Comparison of ENCODE assay signal across 20 cellular contexts in the genomic region with DNA sequence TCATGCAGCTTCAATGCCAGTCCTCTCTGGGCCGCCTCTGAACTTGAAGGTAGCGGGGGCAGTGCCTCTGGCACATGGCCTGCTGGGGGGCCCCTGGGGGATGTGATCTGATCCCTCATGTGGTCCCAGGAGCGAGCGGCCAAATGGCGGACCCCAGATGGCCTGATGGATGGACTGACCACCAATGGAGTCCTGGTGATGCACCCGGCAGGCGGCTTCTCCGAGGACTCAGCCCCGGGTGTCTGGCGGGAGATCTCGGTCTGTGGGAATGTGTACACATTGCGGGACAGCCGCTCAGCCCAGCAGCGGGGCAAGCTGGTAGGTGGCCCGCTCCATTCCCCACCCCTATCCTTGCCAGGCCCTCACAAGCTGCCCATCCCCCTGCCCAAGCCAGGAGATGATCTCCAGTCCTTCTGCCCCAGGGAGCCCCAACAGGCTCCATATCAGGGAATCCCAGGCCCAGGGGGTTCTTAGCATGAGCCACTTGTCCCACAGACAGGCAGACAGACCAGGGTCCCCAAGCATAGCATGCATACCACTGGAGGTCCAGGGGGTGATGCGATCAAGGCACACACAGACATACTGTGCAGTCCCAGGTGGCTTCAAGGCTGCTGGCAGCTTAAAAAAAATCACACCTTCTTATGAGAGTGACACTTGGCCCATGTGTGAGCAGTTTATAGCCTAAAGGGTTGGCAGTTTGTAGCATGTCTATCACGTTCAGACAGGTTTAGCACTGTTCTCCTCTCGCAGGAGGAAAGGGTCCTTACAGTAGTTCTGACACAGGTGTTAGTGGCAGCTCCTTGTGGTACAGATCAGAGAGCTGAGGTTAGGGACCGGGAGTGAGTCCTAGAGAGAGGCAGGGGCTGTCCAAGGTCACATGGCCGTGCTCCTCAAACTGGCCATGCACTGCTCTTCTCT. TPM values are rescaled to one million over a fixed set of nuclear protein-coding genes. Genes with fewer than 3 reads are reported as not detected.
DNase-seq lines count a peak whose midpoint lies in the region; ATAC-seq, FAIRE-seq and TF ChIP-seq lines count a peak whose summit lies in the region.
"Had no signal": no experiment of that assay in that cellular context is flagged by ENCODE, and none has a peak within 500 bp of the region (broad histone marks: within the 10 kb centered on the region; RNA-seq: fewer than 3 reads in every experiment).

No MANE protein-coding gene starts in this region.

- H3K9me3 Mint-ChIP-seq in nephron progenitor cell = no peaks in the 10 kb centered on the region
- H3K9me3 Mint-ChIP-seq: CD8-positive, alpha-beta T cell; HFFc6 had no signal

- no peak for TF ChIP-seq CTCF in GM12878 (IDR thresholded peaks at IDR 0.05 in 2 of 3, conservative IDR thresholded peaks at IDR 0.05 in 1 of 3; ENCODE audit: control insufficient read depth in 2 of 3, extremely low read depth in 1 of 3, insufficient read depth in 1 of 3, low read depth in 3 of 3, low read length in 3 of 3)
- no peak for TF ChIP-seq CTCF in nephron progenitor cell (IDR thresholded peaks at IDR 0.05)
- no peak for TF ChIP-seq CTCF in hepatocyte (IDR thresholded peaks at IDR 0.05; ENCODE audit: poor library complexity)

- H3K4me3 ChIP-seq in GM12878 (no peak overlapping the region), hepatocyte (no peak overlapping the region)
- H3K4me3 ChIP-seq: A549, GM23248, HAP-1 had no signal

- SMC1A ChIA-PET in GM12878 (lab: Charles Lee; ENCODE audit: uncharacterized antibody, unreplicated experiment) = interaction anchor here (0.9 kb wide), 1 partner anchor 35 kb away, joined by 3 read pairs; a partner anchor contains a TSS

- H2AFZ ChIP-seq in GM12878 (ENCODE audit: control insufficient read depth, low read depth, low read length) = no peak overlapping the region
- H2AFZ ChIP-seq in hepatocyte = no peak overlapping the region
- H2AFZ ChIP-seq: GM23248 had no signal

- H3K36me3 ChIP-seq in GM12878 (ENCODE audit: control insufficient read depth in 2 of 2, insufficient read depth in 2 of 2, low read length in 1 of 2) (no peaks in the 10 kb centered on the region), hepatocyte (replicated peaks; ENCODE audit: insufficient read depth, low read depth) (no peaks in the 10 kb centered on the region)
- H3K36me3 ChIP-seq: BE2C had no signal

- in situ Hi-C loops in GM12878 (cut with MboI) = no loop called here

- RAD21 ChIA-PET in GM12878 (lab: Charles Lee; ENCODE audit: unreplicated experiment) = no interaction called here

- WGBS in GM12878 (ENCODE audit: insufficient coverage, insufficient replicate concordance, low lambda C conversion rate, missing lambda C conversion rate) = 86% methylated on average over 20 of the region's 20 CpGs
- 92% methylated on average over 19 of the region's 20 CpGs for WGBS in hepatocyte (ENCODE audit: low lambda C conversion rate, missing lambda C conversion rate)

- POLR2A ChIA-PET in GM12878 (lab: Charles Lee) = no interaction called here

- H3K36me3 Mint-ChIP-seq in nephron progenitor cell (ENCODE audit: low read depth) = peaks cover 10% of the 10 kb centered on the region

- H3K27ac ChIP-seq in GM12878 (ENCODE audit: control insufficient read depth, insufficient read depth) = no peak overlapping the region
- no peak overlapping the region for H3K27ac ChIP-seq in hepatocyte
- H3K27ac ChIP-seq: A549, C4-2B, GM23248 had no signal

- TF ChIP-seq EP300 in GM12878 (IDR thresholded peaks at IDR 0.05; ENCODE audit: borderline replicate concordance in 1 of 2, control insufficient read depth in 1 of 2, low read depth in 2 of 2, low read length in 2 of 2) = no peak

- no peaks in the 10 kb centered on the region for H3K79me2 ChIP-seq in GM12878 (ENCODE audit: control insufficient read depth, insufficient read depth, low read length)
- H3K79me2 ChIP-seq in hepatocyte = peaks cover 6% of the 10 kb centered on the region

- CTCF ChIA-PET in GM12878 (lab: Yijun Ruan, JAX) = no interaction called here

- TF ChIP-seq POLR2A in GM12878 (IDR thresholded peaks at IDR 0.05; ENCODE audit: low read depth, low read length) = no peak

- H3K4me1 Mint-ChIP-seq in nephron progenitor cell = peaks cover 46% of the 10 kb centered on the region

- H3K27me3 ChIP-seq in GM12878 (replicated peaks in 1 of 2; ENCODE audit: control insufficient read depth in 2 of 2, insufficient read depth in 2 of 2, low read length in 1 of 2) (no peaks in the 10 kb centered on the region), hepatocyte (no peaks in the 10 kb centered on the region)
- H3K27me3 ChIP-seq: BE2C had no signal

- H3K4me3 Mint-ChIP-seq in nephron progenitor cell = no peak overlapping the region
- H3K4me3 Mint-ChIP-seq: CD8-positive, alpha-beta T cell; HFFc6 had no signal

- peak; percentile 13 for FAIRE-seq in HTR-8/SVneo (lab: Jason Lieb, UNC)
- no peak for FAIRE-seq in GM12878 (lab: Jason Lieb, UNC)
- FAIRE-seq: A549, D721Med had no signal

- ATAC-seq in GM12878 (no peak), esophagus mucosa (peak; percentile 36), GM18511 (IDR thresholded peaks at IDR 0.05; ENCODE audit: unreplicated experiment) (no peak)
- ATAC-seq: A549; CD8-positive, alpha-beta T cell had no signal

- peaks cover 3% of the 10 kb centered on the region for H3K27me3 Mint-ChIP-seq in nephron progenitor cell (ENCODE audit: low read depth, poor library complexity)

- H4K20me1 ChIP-seq in GM12878 (ENCODE audit: control insufficient read depth, insufficient read depth) (no peaks in the 10 kb centered on the region), hepatocyte (ENCODE audit: insufficient read depth, poor library complexity, severe bottlenecking) (peaks cover 3% of the 10 kb centered on the region)

- no peaks in the 10 kb centered on the region for H3K9me3 ChIP-seq in GM12878 (replicated peaks; ENCODE audit: control insufficient read depth, insufficient read depth, low read length)
- H3K9me3 ChIP-seq in hepatocyte (ENCODE audit: low read depth) = no peaks in the 10 kb centered on the region
- H3K9me3 ChIP-seq: A549, BE2C, HAP-1 had no signal

- peak overlapping the region; percentile 59 for H3K27ac Mint-ChIP-seq in nephron progenitor cell
- H3K27ac Mint-ChIP-seq: CD8-positive, alpha-beta T cell; HFFc6 had no signal

- no peak overlapping the region for H3K4me2 ChIP-seq in GM12878 (ENCODE audit: control insufficient read depth, insufficient read depth)
- H3K4me2 ChIP-seq in hepatocyte = no peak overlapping the region
- H3K4me2 ChIP-seq: A549 had no signal

- no TSS peak for BruUV-seq in GM12878 (replicated peaks; lab: Mats Ljungman, UMichigan)

- no peak overlapping the region for H3K9ac ChIP-seq in GM12878 (ENCODE audit: control insufficient read depth, insufficient read depth, low read length)
- H3K9ac ChIP-seq: GM23248 had no signal

- no peaks in the 10 kb centered on the region for H3K4me1 ChIP-seq in GM12878 (ENCODE audit: control insufficient read depth, insufficient read depth, low read length)
- peaks cover 3% of the 10 kb centered on the region for H3K4me1 ChIP-seq in hepatocyte (ENCODE audit: insufficient read depth)
- H3K4me1 ChIP-seq: A549, BE2C had no signal

- no peaks in the 10 kb centered on the region for H3K9me2 ChIP-seq in hepatocyte (replicated peaks; ENCODE audit: insufficient read depth)

- no peak for TF ChIP-seq RAD21 in GM12878 (IDR thresholded peaks at IDR 0.05; ENCODE audit: insufficient read depth, low read depth, low read length)

- DNase-seq in HTR-8/SVneo (ENCODE audit: insufficient read length, low spot score) (no peak), GM12878 (ENCODE audit: low read depth, low spot score) (no peak), nephron progenitor cell (no peak), DMS79 (lab: John Stamatoyannopoulos, UW) (no peak), hepatocyte (ENCODE audit: low spot score) (no peak), NCI-H2171 treated with DMSO at 0.1 percent for 48 hours (lab: John Stamatoyannopoulos, UW) (no peak)
- DNase-seq: BE2C; CD8-positive, alpha-beta T cell; COR-L47; DMS153; DND-41; GDM1; GM23248; HFFc6 had no signal

- intact Hi-C loops in GM12878 (cut with micrococcal nuclease; ENCODE audit: unreplicated experiment) = no loop called here

RNA-seq across cellular contexts. Expression of a gene that starts 6.4 kb away (rescaled TPM):
- total RNA-seq in GM12878 (2013; cell fraction: nucleolus; rRNA removed) = 39.3 and 49.1 TPM in 2 replicates
- total RNA-seq in GM12878 (2014; rRNA removed) (114 and 117 TPM in 2 replicates), GM12878 (2014; rRNA removed; fragmentation: Illumina TruSeq; extraction: Trizol) (44.6 and 47.9 TPM in 2 replicates), GM12878 (2021) (86.4 and 102 TPM in 2 replicates), esophagus mucosa (46.9 TPM), hepatocyte (46.0 and 56.0 TPM in 2 replicates)
- 14.1 TPM for polyA plus RNA-seq in GM12878 (2011; ENCODE audit: low read depth)
- polyA plus RNA-seq in GM12878 (2011; rRNA removed) (34.9 and 73.1 TPM in 2 replicates), GM12878 (2014; fragmentation: Illumina TruSeq; extraction: Trizol) (33.5 and 51.2 TPM in 2 replicates), GM12878 (2014; fragmentation: Nextera tagmentation; extraction: Ambion mirVana) (1 to 10 TPM; 6.0 to 6.3 TPM), GM12878 (2014; rRNA removed) (79.7 and 83.1 TPM in 2 replicates), GM12878 (2016; fragmentation: Nextera tagmentation; extraction: Ambion mirVana) (10 to 100 TPM; 85.6 to 95.7 TPM), hepatocyte (54.8 and 57.3 TPM in 2 replicates)
- 68.1 and 103 TPM in 2 replicates for polyA plus RNA-seq in GM12878 (2011; cell fraction: cytosol; rRNA removed)
- polyA plus RNA-seq in GM12878 (2011; cell fraction: nucleus; rRNA removed) = 162 and 230 TPM in 2 replicates
- 37.5 and 47.0 TPM in 2 replicates for polyA plus RNA-seq in GM12878 (2012)
- 107 and 194 TPM in 2 replicates for polyA minus RNA-seq in GM12878 (2011; rRNA and poly(A)+ RNA removed)
- polyA minus RNA-seq in GM12878 (2011; cell fraction: cytosol; rRNA and poly(A)+ RNA removed) = 88.1 and 98.5 TPM in 2 replicates
- 75.1 and 117 TPM in 2 replicates for polyA minus RNA-seq in GM12878 (2011; cell fraction: nucleus; rRNA and poly(A)+ RNA removed)

RNA-seq across cellular contexts. Expression of a gene that starts 7.2 kb away (rescaled TPM):
- 28.8 and 30.6 TPM in 2 replicates for total RNA-seq in GM12878 (2013; cell fraction: nucleolus; rRNA removed)
- total RNA-seq in GM12878 (2014; rRNA removed) (0.98 and 1.1 TPM in 2 replicates), GM12878 (2014; rRNA removed; fragmentation: Illumina TruSeq; extraction: Trizol) (0.54 and 0.97 TPM in 2 replicates), GM12878 (2021) (1.5 and 1.8 TPM in 2 replicates), esophagus mucosa (3.7 TPM), hepatocyte (5.5 and 6.7 TPM in 2 replicates)
- 0.49 TPM for polyA plus RNA-seq in GM12878 (2011; ENCODE audit: low read depth)
- polyA plus RNA-seq in GM12878 (2011; rRNA removed) (0.66 and 1.0 TPM in 2 replicates), GM12878 (2014; fragmentation: Illumina TruSeq; extraction: Trizol) (0.21 and 0.29 TPM in 2 replicates), GM12878 (2014; fragmentation: Nextera tagmentation; extraction: Ambion mirVana) (under 1 TPM; 0.14 to 0.20 TPM), GM12878 (2014; rRNA removed) (0.86 and 1.1 TPM in 2 replicates), GM12878 (2016; fragmentation: Nextera tagmentation; extraction: Ambion mirVana) (under 1 TPM; 0.53 to 0.78 TPM), hepatocyte (5.5 and 10.9 TPM in 2 replicates)
- 1.4 and 1.7 TPM in 2 replicates for polyA plus RNA-seq in GM12878 (2011; cell fraction: cytosol; rRNA removed)
- 2.5 and 3.1 TPM in 2 replicates for polyA plus RNA-seq in GM12878 (2011; cell fraction: nucleus; rRNA removed)
- polyA plus RNA-seq in GM12878 (2012) = 1.6 and 1.7 TPM in 2 replicates
- 1.8 and 3.2 TPM in 2 replicates for polyA minus RNA-seq in GM12878 (2011; rRNA and poly(A)+ RNA removed)
- polyA minus RNA-seq in GM12878 (2011; cell fraction: cytosol; rRNA and poly(A)+ RNA removed) = 0.52 and 0.80 TPM in 2 replicates
- polyA minus RNA-seq in GM12878 (2011; cell fraction: nucleus; rRNA and poly(A)+ RNA removed) = 3.7 and 4.9 TPM in 2 replicates

RNA-seq across cellular contexts. Expression of a gene that starts 35.2 kb away (rescaled TPM):
- 7.5 and 9.0 TPM in 2 replicates for total RNA-seq in GM12878 (2013; cell fraction: nucleolus; rRNA removed)
- total RNA-seq in GM12878 (2014; rRNA removed) = 109 and 114 TPM in 2 replicates
- total RNA-seq in GM12878 (2014; rRNA removed; fragmentation: Illumina TruSeq; extraction: Trizol) = 62.0 and 76.2 TPM in 2 replicates
- total RNA-seq in GM12878 (2021) = 110 and 115 TPM in 2 replicates
- polyA plus RNA-seq in GM12878 (2011; ENCODE audit: low read depth) = 76.1 TPM
- polyA plus RNA-seq in GM12878 (2011; rRNA removed) = 95.8 and 108 TPM in 2 replicates
- polyA plus RNA-seq in GM12878 (2011; cell fraction: cytosol; rRNA removed) = 114 and 125 TPM in 2 replicates
- 57.9 and 60.2 TPM in 2 replicates for polyA plus RNA-seq in GM12878 (2011; cell fraction: nucleus; rRNA removed)
- polyA plus RNA-seq in GM12878 (2012) = 79.6 and 82.2 TPM in 2 replicates
- polyA plus RNA-seq in GM12878 (2014; fragmentation: Illumina TruSeq; extraction: Trizol) = 61.9 and 87.0 TPM in 2 replicates
- 10 to 100 TPM; 43.5 to 80.9 TPM for polyA plus RNA-seq in GM12878 (2014; fragmentation: Nextera tagmentation; extraction: Ambion mirVana)
- 161 and 178 TPM in 2 replicates for polyA plus RNA-seq in GM12878 (2014; rRNA removed)
- 100 to 1,000 TPM; 242 to 248 TPM for polyA plus RNA-seq in GM12878 (2016; fragmentation: Nextera tagmentation; extraction: Ambion mirVana)
- polyA minus RNA-seq in GM12878 (2011; rRNA and poly(A)+ RNA removed) = 30.4 and 48.3 TPM in 2 replicates
- polyA minus RNA-seq in GM12878 (2011; cell fraction: cytosol; rRNA and poly(A)+ RNA removed) = 11.4 and 15.9 TPM in 2 replicates
- polyA minus RNA-seq in GM12878 (2011; cell fraction: nucleus; rRNA and poly(A)+ RNA removed) = 3.3 and 3.5 TPM in 2 replicates
- 66.4 TPM for total RNA-seq in esophagus mucosa
- total RNA-seq in hepatocyte = 45.6 and 60.6 TPM in 2 replicates
- 57.1 and 59.8 TPM in 2 replicates for polyA plus RNA-seq in hepatocyte

RNA-seq across cellular contexts. Expression of a gene that starts 36.6 kb away (rescaled TPM):
- total RNA-seq in GM12878 (2013; cell fraction: nucleolus; rRNA removed) = 122 and 129 TPM in 2 replicates
- 9.0 and 10.7 TPM in 2 replicates for total RNA-seq in GM12878 (2014; rRNA removed)
- 6.5 TPM in 2 replicates for total RNA-seq in GM12878 (2014; rRNA removed; fragmentation: Illumina TruSeq; extraction: Trizol)
- total RNA-seq in GM12878 (2021) = 9.9 and 13.1 TPM in 2 replicates
- polyA plus RNA-seq in GM12878 (2011; ENCODE audit: low read depth) = 7.0 TPM
- 9.1 and 12.1 TPM in 2 replicates for polyA plus RNA-seq in GM12878 (2011; rRNA removed)
- polyA plus RNA-seq in GM12878 (2011; cell fraction: cytosol; rRNA removed) = 14.0 and 15.0 TPM in 2 replicates
- 48.4 and 50.1 TPM in 2 replicates for polyA plus RNA-seq in GM12878 (2011; cell fraction: nucleus; rRNA removed)
- 8.3 and 10.4 TPM in 2 replicates for polyA plus RNA-seq in GM12878 (2012)
- 7.0 and 9.0 TPM in 2 replicates for polyA plus RNA-seq in GM12878 (2014; fragmentation: Illumina TruSeq; extraction: Trizol)
- polyA plus RNA-seq in GM12878 (2014; fragmentation: Nextera tagmentation; extraction: Ambion mirVana) = 1 to 10 TPM; 2.5 to 3.1 TPM
- polyA plus RNA-seq in GM12878 (2014; rRNA removed) = 12.9 and 14.7 TPM in 2 replicates
- 1 to 10 TPM; 6.7 to 8.3 TPM for polyA plus RNA-seq in GM12878 (2016; fragmentation: Nextera tagmentation; extraction: Ambion mirVana)
- 15.5 and 21.1 TPM in 2 replicates for polyA minus RNA-seq in GM12878 (2011; rRNA and poly(A)+ RNA removed)
- polyA minus RNA-seq in GM12878 (2011; cell fraction: cytosol; rRNA and poly(A)+ RNA removed) = 5.2 and 7.0 TPM in 2 replicates
- polyA minus RNA-seq in GM12878 (2011; cell fraction: nucleus; rRNA and poly(A)+ RNA removed) = 20.2 and 27.0 TPM in 2 replicates
- 11.8 TPM for total RNA-seq in esophagus mucosa
- total RNA-seq in hepatocyte = 25.1 and 33.4 TPM in 2 replicates
- polyA plus RNA-seq in hepatocyte = 27.7 and 33.9 TPM in 2 replicates

RNA-seq across cellular contexts. Expression of a gene that starts 53.0 kb away (rescaled TPM):
- total RNA-seq in GM12878 (2013; cell fraction: nucleolus; rRNA removed) = not detected in 2 replicates
- total RNA-seq in GM12878 (2014; rRNA removed) (0.06 TPM in 1 of 2 replicates, not detected in the other), GM12878 (2014; rRNA removed; fragmentation: Illumina TruSeq; extraction: Trizol) (not detected in 2 replicates), GM12878 (2021) (not detected in 2 replicates), esophagus mucosa (not detected), hepatocyte (0.60 TPM in 1 of 2 replicates, not detected in the other)
- not detected for polyA plus RNA-seq in GM12878 (2011; ENCODE audit: low read depth)
- polyA plus RNA-seq in GM12878 (2011; rRNA removed) (0.03 TPM in 1 of 2 replicates, not detected in the other), GM12878 (2014; fragmentation: Illumina TruSeq; extraction: Trizol) (not detected in 2 replicates), GM12878 (2014; fragmentation: Nextera tagmentation; extraction: Ambion mirVana) (not detected), GM12878 (2014; rRNA removed) (0.14 and 0.18 TPM in 2 replicates), GM12878 (2016; fragmentation: Nextera tagmentation; extraction: Ambion mirVana) (not detected), hepatocyte (0.31 TPM in 1 of 2 replicates, not detected in the other)
- not detected in 2 replicates for polyA plus RNA-seq in GM12878 (2011; cell fraction: cytosol; rRNA removed)
- polyA plus RNA-seq in GM12878 (2011; cell fraction: nucleus; rRNA removed) = 0.04 and 0.06 TPM in 2 replicates
- polyA plus RNA-seq in GM12878 (2012) = 0.04 and 0.18 TPM in 2 replicates
- polyA minus RNA-seq in GM12878 (2011; rRNA and poly(A)+ RNA removed) = not detected in 2 replicates
- not detected in 2 replicates for polyA minus RNA-seq in GM12878 (2011; cell fraction: cytosol; rRNA and poly(A)+ RNA removed)
- polyA minus RNA-seq in GM12878 (2011; cell fraction: nucleus; rRNA and poly(A)+ RNA removed) = not detected in 2 replicates
- total RNA-seq: CD8-positive, alpha-beta T cell; GM23248 had no signal
- polyA plus RNA-seq: GM23248 had no signal
